Comparison of ENCODE assay signal across 1 cellular context in genomic region chr16:67191995-67192681, GRCh38.
TF ChIP-seq lines count a peak whose summit lies in the region.

Gene E2F4, plus strand, starts transcription at chr16:67192155. Its CDS starts 73 bp downstream, at chr16:67192228.

TF ChIP-seq in HepG2, 621 proteins besides CTCF, POLR2A, EP300 and RAD21 (continued from another document and continues in another):
- TF ChIP-seq ZNF281 (CRISPR knock-in tag; IDR thresholded peaks at IDR 0.05; ENCODE audit: borderline replicate concordance) (peak; percentile 8), ZMYM4 (CRISPR knock-in tag; IDR thresholded peaks at IDR 0.05) (no peak; the same call in 1 of the 2 replicates), NFE2L2 (IDR thresholded peaks at IDR 0.05; ENCODE audit: low read length) (no peak), KMT2A (CRISPR knock-in tag; IDR thresholded peaks at IDR 0.05) (peak; percentile 81), NFYB (CRISPR knock-in tag; IDR thresholded peaks at IDR 0.05) (no peak), ZNF343 (CRISPR knock-in tag; IDR thresholded peaks at IDR 0.05) (no peak), NFATC3 (CRISPR knock-in tag; IDR thresholded peaks at IDR 0.05) (no peak), SNAI1 (CRISPR knock-in tag; IDR thresholded peaks at IDR 0.05; ENCODE audit: borderline replicate concordance) (no peak), ZNF207 (IDR thresholded peaks at IDR 0.05; ENCODE audit: borderline replicate concordance) (no peak), ZFP82 (CRISPR knock-in tag; IDR thresholded peaks at IDR 0.05; ENCODE audit: borderline replicate concordance) (no peak), DR1 (CRISPR knock-in tag; IDR thresholded peaks at IDR 0.05) (peak; percentile 78), HNRNPK (IDR thresholded peaks at IDR 0.05; ENCODE audit: low read depth, low read length, poor library complexity, severe bottlenecking) (peak; percentile 47), ETV6 (CRISPR knock-in tag; conservative IDR thresholded peaks at IDR 0.05) (peak; percentile 91; the same call in 1 of the 2 replicates), MAFG (CRISPR knock-in tag; IDR thresholded peaks at IDR 0.05) (no peak), PCBP2 (optimal IDR thresholded peaks at IDR 0.05; ENCODE audit: low read depth, low read length, poor library complexity, severe bottlenecking) (no peak), GLI4 (CRISPR knock-in tag; IDR thresholded peaks at IDR 0.05; ENCODE audit: borderline replicate concordance) (peak; percentile 45; the same call in 1 of the 2 replicates), TRIM24 (CRISPR knock-in tag; IDR thresholded peaks at IDR 0.05) (no peak), ZNF790 (CRISPR knock-in tag; IDR thresholded peaks at IDR 0.05; ENCODE audit: borderline replicate concordance) (0 out of 2 replicates have a peak, but pooled peaks have one; percentile 51), RELA (CRISPR knock-in tag; IDR thresholded peaks at IDR 0.05) (no peak), SIX1 (CRISPR knock-in tag; IDR thresholded peaks at IDR 0.05; ENCODE audit: borderline replicate concordance) (no peak), SAFB2 (CRISPR knock-in tag; IDR thresholded peaks at IDR 0.05; ENCODE audit: borderline replicate concordance, low read depth) (peak; percentile 51; the same call in 1 of the 2 replicates), ATF7-NPFF (CRISPR knock-in tag; IDR thresholded peaks at IDR 0.05; ENCODE audit: low read depth) (peak; percentile 93), TBP (CRISPR knock-in tag; IDR thresholded peaks at IDR 0.05) (no peak), PAF1 (CRISPR knock-in tag; IDR thresholded peaks at IDR 0.05) (no peak), BCLAF1 (IDR thresholded peaks at IDR 0.05) (no peak), ZNF546 (CRISPR knock-in tag; conservative IDR thresholded peaks at IDR 0.05) (0 out of 2 replicates have a peak, but pooled peaks have one; percentile 71), PRPF4 (IDR thresholded peaks at IDR 0.05; ENCODE audit: low read depth, low read length, poor library complexity, severe bottlenecking) (no peak), HDAC6 (IDR thresholded peaks at IDR 0.05; ENCODE audit: low read depth, low read length) (no peak), SP1 (IDR thresholded peaks at IDR 0.05) (no peak), SP1 (CRISPR knock-in tag; IDR thresholded peaks at IDR 0.05) (peak; percentile 34; the same call in 1 of the 2 replicates), NCOA5 (CRISPR knock-in tag; IDR thresholded peaks at IDR 0.05) (no peak), SP2 (CRISPR knock-in tag; IDR thresholded peaks at IDR 0.05) (peak; percentile 71), SRY (CRISPR knock-in tag; IDR thresholded peaks at IDR 0.05) (peak; percentile 96), ZNF296 (CRISPR knock-in tag; conservative IDR thresholded peaks at IDR 0.05) (no peak; the same call in 1 of the 2 replicates), ZNF280D (CRISPR knock-in tag; IDR thresholded peaks at IDR 0.05) (no peak)
- TF ChIP-seq, protein P1, sequence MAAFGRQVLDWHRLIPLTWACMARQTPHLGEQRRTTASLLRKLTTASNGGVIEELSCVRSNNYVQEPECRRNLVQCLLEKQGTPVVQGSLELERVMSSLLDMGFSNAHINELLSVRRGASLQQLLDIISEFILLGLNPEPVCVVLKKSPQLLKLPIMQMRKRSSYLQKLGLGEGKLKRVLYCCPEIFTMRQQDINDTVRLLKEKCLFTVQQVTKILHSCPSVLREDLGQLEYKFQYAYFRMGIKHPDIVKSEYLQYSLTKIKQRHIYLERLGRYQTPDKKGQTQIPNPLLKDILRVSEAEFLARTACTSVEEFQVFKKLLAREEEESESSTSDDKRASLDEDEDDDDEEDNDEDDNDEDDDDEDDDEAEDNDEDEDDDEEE (CRISPR knock-in tag; IDR thresholded peaks at IDR 0.05) = peak; percentile 77
- TF ChIP-seq, protein P2, sequence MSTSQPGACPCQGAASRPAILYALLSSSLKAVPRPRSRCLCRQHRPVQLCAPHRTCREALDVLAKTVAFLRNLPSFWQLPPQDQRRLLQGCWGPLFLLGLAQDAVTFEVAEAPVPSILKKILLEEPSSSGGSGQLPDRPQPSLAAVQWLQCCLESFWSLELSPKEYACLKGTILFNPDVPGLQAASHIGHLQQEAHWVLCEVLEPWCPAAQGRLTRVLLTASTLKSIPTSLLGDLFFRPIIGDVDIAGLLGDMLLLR (CRISPR knock-in tag; IDR thresholded peaks at IDR 0.05) = peak; percentile 91
- TF ChIP-seq, protein P3, sequence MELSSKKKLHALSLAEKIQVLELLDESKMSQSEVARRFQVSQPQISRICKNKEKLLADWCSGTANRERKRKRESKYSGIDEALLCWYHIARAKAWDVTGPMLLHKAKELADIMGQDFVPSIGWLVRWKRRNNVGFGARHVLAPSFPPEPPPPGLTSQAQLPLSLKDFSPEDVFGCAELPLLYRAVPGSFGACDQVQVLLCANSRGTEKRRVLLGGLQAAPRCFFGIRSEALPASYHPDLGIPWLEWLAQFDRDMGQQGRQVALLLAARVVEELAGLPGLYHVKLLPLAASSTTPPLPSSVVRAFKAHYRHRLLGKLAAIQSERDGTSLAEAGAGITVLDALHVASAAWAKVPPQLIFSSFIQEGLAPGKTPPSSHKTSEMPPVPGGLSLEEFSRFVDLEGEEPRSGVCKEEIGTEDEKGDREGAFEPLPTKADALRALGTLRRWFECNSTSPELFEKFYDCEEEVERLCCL (CRISPR knock-in tag; IDR thresholded peaks at IDR 0.05; ENCODE audit: borderline replicate concordance) = no peak
- TF ChIP-seq, protein P4, sequence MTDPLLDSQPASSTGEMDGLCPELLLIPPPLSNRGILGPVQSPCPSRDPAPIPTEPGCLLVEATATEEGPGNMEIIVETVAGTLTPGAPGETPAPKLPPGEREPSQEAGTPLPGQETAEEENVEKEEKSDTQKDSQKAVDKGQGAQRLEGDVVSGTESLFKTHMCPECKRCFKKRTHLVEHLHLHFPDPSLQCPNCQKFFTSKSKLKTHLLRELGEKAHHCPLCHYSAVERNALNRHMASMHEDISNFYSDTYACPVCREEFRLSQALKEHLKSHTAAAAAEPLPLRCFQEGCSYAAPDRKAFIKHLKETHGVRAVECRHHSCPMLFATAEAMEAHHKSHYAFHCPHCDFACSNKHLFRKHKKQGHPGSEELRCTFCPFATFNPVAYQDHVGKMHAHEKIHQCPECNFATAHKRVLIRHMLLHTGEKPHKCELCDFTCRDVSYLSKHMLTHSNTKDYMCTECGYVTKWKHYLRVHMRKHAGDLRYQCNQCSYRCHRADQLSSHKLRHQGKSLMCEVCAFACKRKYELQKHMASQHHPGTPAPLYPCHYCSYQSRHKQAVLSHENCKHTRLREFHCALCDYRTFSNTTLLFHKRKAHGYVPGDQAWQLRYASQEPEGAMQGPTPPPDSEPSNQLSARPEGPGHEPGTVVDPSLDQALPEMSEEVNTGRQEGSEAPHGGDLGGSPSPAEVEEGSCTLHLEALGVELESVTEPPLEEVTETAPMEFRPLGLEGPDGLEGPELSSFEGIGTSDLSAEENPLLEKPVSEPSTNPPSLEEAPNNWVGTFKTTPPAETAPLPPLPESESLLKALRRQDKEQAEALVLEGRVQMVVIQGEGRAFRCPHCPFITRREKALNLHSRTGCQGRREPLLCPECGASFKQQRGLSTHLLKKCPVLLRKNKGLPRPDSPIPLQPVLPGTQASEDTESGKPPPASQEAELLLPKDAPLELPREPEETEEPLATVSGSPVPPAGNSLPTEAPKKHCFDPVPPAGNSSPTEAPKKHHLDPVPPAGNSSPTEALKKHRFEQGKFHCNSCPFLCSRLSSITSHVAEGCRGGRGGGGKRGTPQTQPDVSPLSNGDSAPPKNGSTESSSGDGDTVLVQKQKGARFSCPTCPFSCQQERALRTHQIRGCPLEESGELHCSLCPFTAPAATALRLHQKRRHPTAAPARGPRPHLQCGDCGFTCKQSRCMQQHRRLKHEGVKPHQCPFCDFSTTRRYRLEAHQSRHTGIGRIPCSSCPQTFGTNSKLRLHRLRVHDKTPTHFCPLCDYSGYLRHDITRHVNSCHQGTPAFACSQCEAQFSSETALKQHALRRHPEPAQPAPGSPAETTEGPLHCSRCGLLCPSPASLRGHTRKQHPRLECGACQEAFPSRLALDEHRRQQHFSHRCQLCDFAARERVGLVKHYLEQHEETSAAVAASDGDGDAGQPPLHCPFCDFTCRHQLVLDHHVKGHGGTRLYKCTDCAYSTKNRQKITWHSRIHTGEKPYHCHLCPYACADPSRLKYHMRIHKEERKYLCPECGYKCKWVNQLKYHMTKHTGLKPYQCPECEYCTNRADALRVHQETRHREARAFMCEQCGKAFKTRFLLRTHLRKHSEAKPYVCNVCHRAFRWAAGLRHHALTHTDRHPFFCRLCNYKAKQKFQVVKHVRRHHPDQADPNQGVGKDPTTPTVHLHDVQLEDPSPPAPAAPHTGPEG (CRISPR knock-in tag; IDR thresholded peaks at IDR 0.05) = peak; percentile 77
- TF ChIP-seq, protein P5, sequence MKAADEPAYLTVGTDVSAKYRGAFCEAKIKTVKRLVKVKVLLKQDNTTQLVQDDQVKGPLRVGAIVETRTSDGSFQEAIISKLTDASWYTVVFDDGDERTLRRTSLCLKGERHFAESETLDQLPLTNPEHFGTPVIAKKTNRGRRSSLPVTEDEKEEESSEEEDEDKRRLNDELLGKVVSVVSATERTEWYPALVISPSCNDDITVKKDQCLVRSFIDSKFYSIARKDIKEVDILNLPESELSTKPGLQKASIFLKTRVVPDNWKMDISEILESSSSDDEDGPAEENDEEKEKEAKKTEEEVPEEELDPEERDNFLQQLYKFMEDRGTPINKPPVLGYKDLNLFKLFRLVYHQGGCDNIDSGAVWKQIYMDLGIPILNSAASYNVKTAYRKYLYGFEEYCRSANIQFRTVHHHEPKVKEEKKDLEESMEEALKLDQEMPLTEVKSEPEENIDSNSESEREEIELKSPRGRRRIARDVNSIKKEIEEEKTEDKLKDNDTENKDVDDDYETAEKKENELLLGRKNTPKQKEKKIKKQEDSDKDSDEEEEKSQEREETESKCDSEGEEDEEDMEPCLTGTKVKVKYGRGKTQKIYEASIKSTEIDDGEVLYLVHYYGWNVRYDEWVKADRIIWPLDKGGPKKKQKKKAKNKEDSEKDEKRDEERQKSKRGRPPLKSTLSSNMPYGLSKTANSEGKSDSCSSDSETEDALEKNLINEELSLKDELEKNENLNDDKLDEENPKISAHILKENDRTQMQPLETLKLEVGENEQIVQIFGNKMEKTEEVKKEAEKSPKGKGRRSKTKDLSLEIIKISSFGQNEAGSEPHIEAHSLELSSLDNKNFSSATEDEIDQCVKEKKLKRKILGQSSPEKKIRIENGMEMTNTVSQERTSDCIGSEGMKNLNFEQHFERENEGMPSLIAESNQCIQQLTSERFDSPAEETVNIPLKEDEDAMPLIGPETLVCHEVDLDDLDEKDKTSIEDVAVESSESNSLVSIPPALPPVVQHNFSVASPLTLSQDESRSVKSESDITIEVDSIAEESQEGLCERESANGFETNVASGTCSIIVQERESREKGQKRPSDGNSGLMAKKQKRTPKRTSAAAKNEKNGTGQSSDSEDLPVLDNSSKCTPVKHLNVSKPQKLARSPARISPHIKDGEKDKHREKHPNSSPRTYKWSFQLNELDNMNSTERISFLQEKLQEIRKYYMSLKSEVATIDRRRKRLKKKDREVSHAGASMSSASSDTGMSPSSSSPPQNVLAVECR (CRISPR knock-in tag; IDR thresholded peaks at IDR 0.05; ENCODE audit: borderline replicate concordance) = peak; percentile 93
